27 cellular contexts compared by ENCODE assay signal in genomic region chr3:45341876-45342275, GRCh38. TPM values are rescaled to one million over a fixed set of nuclear protein-coding genes. Genes with fewer than 3 reads are reported as not detected.
DNase-seq lines count a peak whose midpoint lies in the region; TF ChIP-seq lines count a peak whose summit lies in the region.
"Had no signal": no experiment of that assay in that cellular context is flagged by ENCODE, and none has a peak within 500 bp of the region (broad histone marks: within the 10 kb centered on the region; RNA-seq: fewer than 3 reads in every experiment).

No MANE protein-coding gene starts in this region.

- H3K79me2 ChIP-seq in osteoblast (ENCODE audit: insufficient read depth, low read length) = no peaks in the 10 kb centered on the region

- H3K36me3 ChIP-seq in osteoblast (ENCODE audit: insufficient read depth, low read length) = no peaks in the 10 kb centered on the region
- H3K36me3 ChIP-seq: BE2C; BLaER1; BLaER1 treated with 17β-estradiol and CSF1 and Interleukin-3, amounts not matched to agents 10 nM and 100 nM had no signal

- DNase-seq in osteoblast (ENCODE audit: insufficient read length, low spot score, missing footprints) = peak; percentile 66
- DNase-seq in activated CD4-positive, CD25-positive, alpha-beta regulatory T cell (lab: John Stamatoyannopoulos, UW) = no peak
- DNase-seq: 8988T; ACHN; AML-193; BE2C; C1 segment of cervical spinal cord; Caco-2; Calu3; CD4-positive, alpha-beta memory T cell; CD4-positive, alpha-beta T cell; CD4-positive, CD25-positive, alpha-beta regulatory T cell; CD8-positive, alpha-beta memory T cell; CD8-positive, alpha-beta T cell; COR-L47; DMS 273 treated with DMSO at 0.1 percent for 48 hours; DMS153; DMS53; DMS79; DMS79 treated with DMSO at 0.1 percent for 48 hours; DND-41; EL had no signal

- H3K27ac ChIP-seq in osteoblast (ENCODE audit: low read depth, low read length) = no peak overlapping the region
- H3K27ac ChIP-seq: 22Rv1; A549; BLaER1; BLaER1 treated with 17β-estradiol and CSF1 and Interleukin-3, amounts not matched to agents 10 nM and 100 nM; C4-2B had no signal

- no peak for TF ChIP-seq CTCF in osteoblast (IDR thresholded peaks at IDR 0.05; ENCODE audit: extremely low read depth, low read depth, low read length)

- no peak overlapping the region for H3K4me2 ChIP-seq in osteoblast (ENCODE audit: insufficient read depth, low read length)
- H3K4me2 ChIP-seq: A549; BLaER1; BLaER1 treated with 17β-estradiol and CSF1 and Interleukin-3, amounts not matched to agents 10 nM and 100 nM had no signal

- no peaks in the 10 kb centered on the region for H4K20me1 ChIP-seq in osteoblast (ENCODE audit: insufficient read depth, low read length)
- H4K20me1 ChIP-seq: BLaER1; BLaER1 treated with 17β-estradiol and CSF1 and Interleukin-3, amounts not matched to agents 10 nM and 100 nM had no signal

- H3K9me3 ChIP-seq in osteoblast (ENCODE audit: low read depth, low read length) = no peaks in the 10 kb centered on the region
- H3K9me3 ChIP-seq: A549, BE2C, BLaER1, Caco-2 had no signal

- no peak overlapping the region for H2AFZ ChIP-seq in osteoblast (ENCODE audit: low read length)

- H3K27me3 ChIP-seq in osteoblast (ENCODE audit: insufficient read depth, low read length) = peaks cover 47% of the 10 kb centered on the region
- H3K27me3 ChIP-seq: BE2C; BLaER1; BLaER1 treated with 17β-estradiol and CSF1 and Interleukin-3, amounts not matched to agents 10 nM and 100 nM had no signal

- no peak overlapping the region for H3K4me3 ChIP-seq in osteoblast (ENCODE audit: insufficient read depth, low read length)
- H3K4me3 ChIP-seq: A549; BLaER1; BLaER1 treated with 17β-estradiol and CSF1 and Interleukin-3, amounts not matched to agents 10 nM and 100 nM had no signal

- no peaks in the 10 kb centered on the region for H3K4me1 ChIP-seq in osteoblast (ENCODE audit: insufficient read depth, low read length)
- H3K4me1 ChIP-seq: A549; BE2C; BLaER1; BLaER1 treated with 17β-estradiol and CSF1 and Interleukin-3, amounts not matched to agents 10 nM and 100 nM; Caco-2 had no signal

RNA-seq across cellular contexts. Expression of gene LARS2, which starts 46.5 kb away (rescaled TPM):
- total RNA-seq in osteoblast = 10.1 and 11.5 TPM in 2 replicates
